In genomic region chr10:21746118-21746517, GRCh38 we compare ENCODE assay signal across 15 cellular contexts.
DNase-seq lines count a peak whose midpoint lies in the region; ATAC-seq and TF ChIP-seq lines count a peak whose summit lies in the region.
"Had no signal": no experiment of that assay in that cellular context is flagged by ENCODE, and none has a peak within 500 bp of the region (broad histone marks: within the 10 kb centered on the region; RNA-seq: fewer than 3 reads in every experiment).

No MANE protein-coding gene starts in this region.

- no peak overlapping the region for H2AFZ ChIP-seq in neural progenitor cell (replicated peaks)

- H3K79me2 ChIP-seq in neural progenitor cell (ENCODE audit: low read depth) = no peaks in the 10 kb centered on the region

- in situ Hi-C loops in KBM-7 (cut with MboI; ENCODE audit: low pct_unique_long_range_greater_than_20kb, low sequenced_read_pairs) = no loop called here

- H3F3A ChIP-seq in neural progenitor cell (ENCODE audit: low read depth) = peaks cover 23% of the 10 kb centered on the region

- no peaks in the 10 kb centered on the region for H3K27me3 Mint-ChIP-seq in activated naive CD8-positive, alpha-beta T cell treated with anti-CD3 and anti-CD28 coated beads, Interleukin-2, amount 50 U/mL, for 24 hours
- H3K27me3 Mint-ChIP-seq in neural progenitor cell (ENCODE audit: insufficient read depth, low read depth) = peaks cover 4% of the 10 kb centered on the region

- peaks cover 36% of the 10 kb centered on the region for H3K36me3 ChIP-seq in KOPT-K1 (ENCODE audit: insufficient read depth, low read length)
- H3K36me3 ChIP-seq in neural progenitor cell = peaks cover 10% of the 10 kb centered on the region

- no peaks in the 10 kb centered on the region for H3K27me3 ChIP-seq in neural progenitor cell
- H3K27me3 ChIP-seq: pancreas, transverse colon had no signal

- H3K27ac ChIP-seq in KOPT-K1 (ENCODE audit: low read depth, low read length, poor library complexity, severe bottlenecking) (peak overlapping the region; percentile 13), neural progenitor cell (no peak overlapping the region)
- H3K27ac ChIP-seq: pancreas, transverse colon had no signal

- H3K9me3 ChIP-seq in KOPT-K1 (ENCODE audit: insufficient read depth, low read length, poor library complexity, severe bottlenecking) (no peaks in the 10 kb centered on the region), neural progenitor cell (ENCODE audit: low read depth) (no peaks in the 10 kb centered on the region)
- H3K9me3 ChIP-seq: pancreas, transverse colon had no signal

- H3K27ac Mint-ChIP-seq in activated naive CD8-positive, alpha-beta T cell treated with anti-CD3 and anti-CD28 coated beads, Interleukin-2, amount 50 U/mL, for 24 hours = peak overlapping the region; percentile 59
- peak overlapping the region; percentile 9 for H3K27ac Mint-ChIP-seq in neural progenitor cell

- peaks cover 19% of the 10 kb centered on the region for H3K36me3 Mint-ChIP-seq in activated naive CD8-positive, alpha-beta T cell treated with anti-CD3 and anti-CD28 coated beads, Interleukin-2, amount 50 U/mL, for 24 hours (ENCODE audit: low read depth)
- peaks cover 36% of the 10 kb centered on the region for H3K36me3 Mint-ChIP-seq in neural progenitor cell

- no peak for TF ChIP-seq CTCF in neural progenitor cell (IDR thresholded peaks at IDR 0.05)

- no peaks in the 10 kb centered on the region for H4K20me1 ChIP-seq in neural progenitor cell (ENCODE audit: low read depth)

- no peak overlapping the region for H3K4me3 Mint-ChIP-seq in activated naive CD8-positive, alpha-beta T cell treated with anti-CD3 and anti-CD28 coated beads, Interleukin-2, amount 50 U/mL, for 24 hours
- no peak overlapping the region for H3K4me3 Mint-ChIP-seq in neural progenitor cell

- peaks cover 10% of the 10 kb centered on the region for H3K4me1 ChIP-seq in neural progenitor cell

- H3K9me3 Mint-ChIP-seq in activated naive CD8-positive, alpha-beta T cell treated with anti-CD3 and anti-CD28 coated beads, Interleukin-2, amount 50 U/mL, for 24 hours = no peaks in the 10 kb centered on the region
- H3K9me3 Mint-ChIP-seq in neural progenitor cell = no peaks in the 10 kb centered on the region

- peaks cover 11% of the 10 kb centered on the region for H3K4me1 Mint-ChIP-seq in activated naive CD8-positive, alpha-beta T cell treated with anti-CD3 and anti-CD28 coated beads, Interleukin-2, amount 50 U/mL, for 24 hours
- H3K4me1 Mint-ChIP-seq in neural progenitor cell = peaks cover 33% of the 10 kb centered on the region

- H3K4me2 ChIP-seq in neural progenitor cell = no peak overlapping the region

- DNase-seq in activated CD4-positive, CD25-positive, alpha-beta regulatory T cell (lab: John Stamatoyannopoulos, UW) = no peak
- no peak for DNase-seq in activated naive CD8-positive, alpha-beta T cell treated with anti-CD3 and anti-CD28 coated beads, Interleukin-2, amount 50 U/mL, for 24 hours
- no peak for DNase-seq in neural progenitor cell (ENCODE audit: low spot score)
- no peak for DNase-seq in effector CD4-positive, alpha-beta T cell
- DNase-seq in KBM-7 = no peak
- DNase-seq: 8988T; activated T-cell treated with anti-CD3 and anti-CD28 coated beads, Interleukin-2, amount 50 U/mL, for 48 hours; foreskin melanocyte; Karpas-422; NCI-H1417; pancreas; transverse colon had no signal

- no peak overlapping the region for H3K4me3 ChIP-seq in neural progenitor cell
- H3K4me3 ChIP-seq: pancreas, transverse colon had no signal

- ATAC-seq in activated CD4-positive, CD25-positive, alpha-beta regulatory T cell treated with anti-CD3 and anti-CD28 coated beads, Interleukin-2, amount 50 U/mL, for 24 hours = peak; percentile 47 to 73
- peak; percentile 66 for ATAC-seq in activated naive CD8-positive, alpha-beta T cell treated with anti-CD3 and anti-CD28 coated beads, Interleukin-2, amount 50 U/mL, for 24 hours
- no peak for ATAC-seq in HG03025 (IDR thresholded peaks at IDR 0.05; ENCODE audit: low FRiP score, unreplicated experiment)
- ATAC-seq: pancreas had no signal

- no peak overlapping the region for H3K9ac ChIP-seq in neural progenitor cell
